In the genomic region with DNA sequence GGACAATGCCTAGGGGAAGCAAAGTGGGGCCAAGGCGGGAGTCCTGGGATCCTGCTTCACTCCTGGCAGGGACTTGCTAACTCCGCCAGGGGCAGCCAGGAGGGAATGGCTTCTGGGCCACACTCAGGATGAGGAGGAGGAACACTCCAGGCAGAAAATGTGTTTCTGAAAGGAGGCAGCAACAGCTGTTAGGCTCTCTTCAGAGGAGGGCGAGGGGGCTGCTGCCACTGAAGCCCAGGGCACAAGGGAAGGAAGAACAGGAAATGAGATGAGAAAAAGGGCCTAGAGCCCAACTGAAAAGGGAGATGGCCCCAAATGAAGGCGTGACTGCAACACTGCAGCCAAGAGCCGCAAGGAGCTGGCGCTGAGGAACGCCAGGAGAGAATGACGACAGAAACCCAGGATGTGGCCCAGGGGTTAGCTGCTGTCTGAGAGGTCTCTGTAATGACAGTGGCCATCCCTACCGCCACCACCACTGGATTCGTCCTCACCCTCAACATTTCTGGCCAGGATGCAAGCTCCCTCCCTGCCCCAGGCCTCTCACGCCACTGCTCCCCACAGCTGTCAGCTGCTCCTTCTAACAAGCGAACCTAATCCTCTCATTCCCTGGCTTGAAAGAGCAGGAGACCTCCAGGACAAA, we compare ENCODE assay signal across 13 cellular contexts. TPM values are rescaled to one million over a fixed set of nuclear protein-coding genes. Genes with fewer than 3 reads are reported as not detected.
DNase-seq lines count a peak whose midpoint lies in the region; ATAC-seq, FAIRE-seq and TF ChIP-seq lines count a peak whose summit lies in the region.
"Had no signal": no experiment of that assay in that cellular context is flagged by ENCODE, and none has a peak within 500 bp of the region (broad histone marks: within the 10 kb centered on the region; RNA-seq: fewer than 3 reads in every experiment).

No MANE protein-coding gene starts in this region.

- peaks cover 3% of the 10 kb centered on the region for H4K20me1 ChIP-seq in mammary epithelial cell (ENCODE audit: insufficient read depth, low read length)

- intact Hi-C loops in mammary epithelial cell (cut with micrococcal nuclease), result no loop called here
- intact Hi-C loops in right cardiac atrium (cut with DNase I), result no loop called here

- CTCF ChIA-PET in mammary epithelial cell (lab: Charles Lee; ENCODE audit: low non-redundant PET), result no interaction called here

- dilution Hi-C loops in mammary epithelial cell (cut with HindIII; ENCODE audit: low sequenced_read_pairs), result loop anchor here (10.0 kb wide), 1 partner anchor 325 kb away; no protein-coding TSS in a partner anchor

- H3K4me3 ChIP-seq in mammary epithelial cell (replicated peaks in 1 of 3; ENCODE audit: insufficient read depth in 1 of 3, low read depth in 2 of 3, low read length in 3 of 3) (no peak overlapping the region), right cardiac atrium (ENCODE audit: low read length) (no peak overlapping the region), skin epidermis (no peak overlapping the region), small intestine (ENCODE audit: low read depth in 1 of 2, low read length in 2 of 2) (no peak overlapping the region)

- DNase-seq in HCEC 1CT (peak; percentile 21), mammary epithelial cell (peak; percentile 18), right cardiac atrium (peak; percentile 67 to 80 (median 70)), UCSD-AML1 (lab: John Stamatoyannopoulos, UW; ENCODE audit: unreplicated experiment) (no peak), small intestine (no peak)
- DNase-seq: DMS53; erythroblast; naive thymus-derived CD4-positive, alpha-beta T cell; NCI-H2029 treated with DMSO at 0.1 percent for 48 hours; SW 1271 had no signal

- H3K4me1 ChIP-seq in mammary epithelial cell (ENCODE audit: insufficient read depth, low read length) (peaks cover 29% of the 10 kb centered on the region), right cardiac atrium (ENCODE audit: control insufficient read depth, insufficient read depth, low read length) (peaks cover 6% of the 10 kb centered on the region), small intestine (ENCODE audit: control insufficient read depth in 2 of 2, insufficient read depth in 1 of 2, low read depth in 1 of 2, low read length in 1 of 2) (no peaks in the 10 kb centered on the region)

- 27% methylated on average over 11 of the region's 12 CpGs for WGBS in mammary epithelial cell (ENCODE audit: low coverage, missing lambda C conversion rate)
- 46% methylated on average over 12 of the region's 12 CpGs for WGBS in right cardiac atrium
- 70 to 90% (median 88%) methylated on average over 12 of the region's 12 CpGs for WGBS in small intestine, 3 donors

- H2AFZ ChIP-seq in mammary epithelial cell (ENCODE audit: low read depth, low read length), result peak overlapping the region; percentile 8

- no peaks in the 10 kb centered on the region for H3K27me3 ChIP-seq in mammary epithelial cell (ENCODE audit: insufficient read depth, low read length)
- H3K27me3 ChIP-seq in right cardiac atrium (ENCODE audit: control insufficient read depth, insufficient read depth), result no peaks in the 10 kb centered on the region
- no peaks in the 10 kb centered on the region for H3K27me3 ChIP-seq in small intestine (ENCODE audit: control insufficient read depth in 2 of 2, insufficient read depth in 2 of 2, low read length in 2 of 2)

- H3K9ac ChIP-seq in mammary epithelial cell (ENCODE audit: insufficient read depth, low read length), result no peak overlapping the region

- peak; percentile 16 to 28 for TF ChIP-seq CTCF in mammary epithelial cell (conservative IDR thresholded peaks at IDR 0.05 in 1 of 2, IDR thresholded peaks at IDR 0.05 in 1 of 2; ENCODE audit: extremely low read depth in 1 of 2, insufficient read depth in 1 of 2, low read depth in 1 of 2, low read length in 2 of 2)

- H3K36me3 ChIP-seq in mammary epithelial cell (ENCODE audit: insufficient read depth, low read length), result peaks cover 18% of the 10 kb centered on the region
- H3K36me3 ChIP-seq in small intestine (ENCODE audit: control insufficient read depth in 2 of 2, insufficient read depth in 2 of 2, low read length in 2 of 2), result peaks cover 8 to 10% of the 10 kb centered on the region in 2 donors

- in situ Hi-C loops in mammary epithelial cell (cut with MboI; ENCODE audit: low sequenced_read_pairs in 2 of 2), result no loop called here

- ATAC-seq in right cardiac atrium, result peak; percentile 83 to 88
- no peak for ATAC-seq in HG03460 (IDR thresholded peaks at IDR 0.05; ENCODE audit: unreplicated experiment)
- ATAC-seq in GM19463 (IDR thresholded peaks at IDR 0.05; ENCODE audit: unreplicated experiment), result no peak
- ATAC-seq: naive thymus-derived CD4-positive, alpha-beta T cell had no signal

- peak overlapping the region; percentile 52 for H3K4me2 ChIP-seq in mammary epithelial cell (ENCODE audit: insufficient read depth, low read depth, low read length)

- no peak for FAIRE-seq in small intestine (lab: Jason Lieb, UNC)

- H3K79me2 ChIP-seq in mammary epithelial cell (ENCODE audit: insufficient read depth, low read length), result peaks cover 99% of the 10 kb centered on the region

- H3K9me3 ChIP-seq in mammary epithelial cell (replicated peaks; ENCODE audit: insufficient read depth, low read length), result no peaks in the 10 kb centered on the region
- no peaks in the 10 kb centered on the region for H3K9me3 ChIP-seq in right cardiac atrium (ENCODE audit: control insufficient read depth, low read length)
- no peaks in the 10 kb centered on the region for H3K9me3 ChIP-seq in small intestine (ENCODE audit: control insufficient read depth, low read depth)

- BruUV-seq in mammary epithelial cell (replicated peaks; lab: Mats Ljungman, UMichigan), result no TSS peak

- H3K27ac ChIP-seq in mammary epithelial cell (ENCODE audit: insufficient read depth, low read depth, low read length) (peak overlapping the region; percentile 33), right cardiac atrium (ENCODE audit: low read length) (no peak overlapping the region), skin epidermis (peak overlapping the region in 11 of 21 experiments; percentile 6 to 66 (median 41)), small intestine (ENCODE audit: low read depth in 1 of 2, low read length in 1 of 2) (peak overlapping the region in 1 of 2 donors; percentile 33)

RNA-seq across cellular contexts. Expression of gene PSMB7, which starts 15.8 kb away (rescaled TPM):
- total RNA-seq in mammary epithelial cell (100 to 1,000 TPM; 124 to 213 TPM), right cardiac atrium (100 to 1,000 TPM; 130 to 152 (median 137) TPM)
- polyA plus RNA-seq in mammary epithelial cell (325 TPM), right cardiac atrium (203 TPM), small intestine (100 to 1,000 TPM; 183 to 221 (median 194) TPM)
- polyA minus RNA-seq in mammary epithelial cell, result 183 TPM

RNA-seq across cellular contexts. Expression of gene ADGRD2, which starts 50.8 kb away (rescaled TPM):
- total RNA-seq in mammary epithelial cell, result under 1 TPM; 0.50 to 0.52 TPM
- 0.10 TPM for polyA plus RNA-seq in mammary epithelial cell
- not detected for polyA minus RNA-seq in mammary epithelial cell
- under 1 TPM in 2 of 4 donors, not detected in 2; 0.15 to 0.29 TPM for total RNA-seq in right cardiac atrium
- 0.05 TPM for polyA plus RNA-seq in right cardiac atrium
- polyA plus RNA-seq in small intestine, result not detected
- total RNA-seq: naive thymus-derived CD4-positive, alpha-beta T cell had no signal
- polyA plus RNA-seq: naive thymus-derived CD4-positive, alpha-beta T cell had no signal

Comparison
In these comparisons a context has a peak if more than half of its experiments do, and no peak if none do; other contexts are left out.
1. DNase-seq: peak in HCEC 1CT (single experiment), mammary epithelial cell (single experiment) and right cardiac atrium (3 of 3); none in UCSD-AML1 (single experiment) and small intestine (single experiment).
2. ATAC-seq: peak in right cardiac atrium (2 of 2); none in HG03460 (single experiment) and GM19463 (single experiment).